Comparison of ENCODE assay signal across 1 cellular context in the genomic region with DNA sequence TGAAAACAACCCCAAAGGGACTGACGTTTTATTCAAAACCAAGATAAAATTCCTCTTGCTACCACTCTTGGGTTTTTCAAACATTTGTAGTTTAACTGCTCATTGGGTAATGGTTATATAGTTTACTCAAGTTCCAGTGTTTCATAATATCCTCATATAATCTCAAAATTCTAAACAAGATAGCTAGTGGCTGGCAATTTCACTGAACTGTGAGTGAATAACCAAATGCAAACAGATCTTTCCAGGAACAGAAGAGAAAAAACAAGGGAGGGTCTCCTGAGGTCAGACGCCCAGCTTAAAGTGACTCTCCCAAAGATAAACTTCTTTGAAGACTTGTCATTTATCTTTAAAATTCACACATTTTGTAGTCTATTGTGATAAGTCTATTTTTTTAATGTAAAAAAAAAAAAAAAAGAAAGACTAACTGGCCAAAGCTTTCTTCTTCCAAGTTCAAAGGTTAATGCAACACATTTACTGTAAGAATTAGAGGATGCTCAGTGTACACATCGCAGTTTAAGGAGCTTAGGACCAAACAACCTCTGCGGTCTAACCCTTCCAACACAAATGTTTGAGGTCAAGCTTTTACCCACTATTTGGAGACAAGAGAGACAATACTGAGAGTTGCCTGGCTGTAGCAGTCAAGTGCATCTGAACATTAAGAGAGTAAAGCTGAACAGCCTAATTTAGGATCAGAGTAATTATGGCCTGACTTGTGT.
TF ChIP-seq lines count a peak whose summit lies in the region.

No MANE protein-coding gene starts in this region.

TF ChIP-seq in HepG2, 621 proteins besides CTCF, POLR2A, EP300 and RAD21 (continued from another document and continues in another):
- TF ChIP-seq, protein P1, sequence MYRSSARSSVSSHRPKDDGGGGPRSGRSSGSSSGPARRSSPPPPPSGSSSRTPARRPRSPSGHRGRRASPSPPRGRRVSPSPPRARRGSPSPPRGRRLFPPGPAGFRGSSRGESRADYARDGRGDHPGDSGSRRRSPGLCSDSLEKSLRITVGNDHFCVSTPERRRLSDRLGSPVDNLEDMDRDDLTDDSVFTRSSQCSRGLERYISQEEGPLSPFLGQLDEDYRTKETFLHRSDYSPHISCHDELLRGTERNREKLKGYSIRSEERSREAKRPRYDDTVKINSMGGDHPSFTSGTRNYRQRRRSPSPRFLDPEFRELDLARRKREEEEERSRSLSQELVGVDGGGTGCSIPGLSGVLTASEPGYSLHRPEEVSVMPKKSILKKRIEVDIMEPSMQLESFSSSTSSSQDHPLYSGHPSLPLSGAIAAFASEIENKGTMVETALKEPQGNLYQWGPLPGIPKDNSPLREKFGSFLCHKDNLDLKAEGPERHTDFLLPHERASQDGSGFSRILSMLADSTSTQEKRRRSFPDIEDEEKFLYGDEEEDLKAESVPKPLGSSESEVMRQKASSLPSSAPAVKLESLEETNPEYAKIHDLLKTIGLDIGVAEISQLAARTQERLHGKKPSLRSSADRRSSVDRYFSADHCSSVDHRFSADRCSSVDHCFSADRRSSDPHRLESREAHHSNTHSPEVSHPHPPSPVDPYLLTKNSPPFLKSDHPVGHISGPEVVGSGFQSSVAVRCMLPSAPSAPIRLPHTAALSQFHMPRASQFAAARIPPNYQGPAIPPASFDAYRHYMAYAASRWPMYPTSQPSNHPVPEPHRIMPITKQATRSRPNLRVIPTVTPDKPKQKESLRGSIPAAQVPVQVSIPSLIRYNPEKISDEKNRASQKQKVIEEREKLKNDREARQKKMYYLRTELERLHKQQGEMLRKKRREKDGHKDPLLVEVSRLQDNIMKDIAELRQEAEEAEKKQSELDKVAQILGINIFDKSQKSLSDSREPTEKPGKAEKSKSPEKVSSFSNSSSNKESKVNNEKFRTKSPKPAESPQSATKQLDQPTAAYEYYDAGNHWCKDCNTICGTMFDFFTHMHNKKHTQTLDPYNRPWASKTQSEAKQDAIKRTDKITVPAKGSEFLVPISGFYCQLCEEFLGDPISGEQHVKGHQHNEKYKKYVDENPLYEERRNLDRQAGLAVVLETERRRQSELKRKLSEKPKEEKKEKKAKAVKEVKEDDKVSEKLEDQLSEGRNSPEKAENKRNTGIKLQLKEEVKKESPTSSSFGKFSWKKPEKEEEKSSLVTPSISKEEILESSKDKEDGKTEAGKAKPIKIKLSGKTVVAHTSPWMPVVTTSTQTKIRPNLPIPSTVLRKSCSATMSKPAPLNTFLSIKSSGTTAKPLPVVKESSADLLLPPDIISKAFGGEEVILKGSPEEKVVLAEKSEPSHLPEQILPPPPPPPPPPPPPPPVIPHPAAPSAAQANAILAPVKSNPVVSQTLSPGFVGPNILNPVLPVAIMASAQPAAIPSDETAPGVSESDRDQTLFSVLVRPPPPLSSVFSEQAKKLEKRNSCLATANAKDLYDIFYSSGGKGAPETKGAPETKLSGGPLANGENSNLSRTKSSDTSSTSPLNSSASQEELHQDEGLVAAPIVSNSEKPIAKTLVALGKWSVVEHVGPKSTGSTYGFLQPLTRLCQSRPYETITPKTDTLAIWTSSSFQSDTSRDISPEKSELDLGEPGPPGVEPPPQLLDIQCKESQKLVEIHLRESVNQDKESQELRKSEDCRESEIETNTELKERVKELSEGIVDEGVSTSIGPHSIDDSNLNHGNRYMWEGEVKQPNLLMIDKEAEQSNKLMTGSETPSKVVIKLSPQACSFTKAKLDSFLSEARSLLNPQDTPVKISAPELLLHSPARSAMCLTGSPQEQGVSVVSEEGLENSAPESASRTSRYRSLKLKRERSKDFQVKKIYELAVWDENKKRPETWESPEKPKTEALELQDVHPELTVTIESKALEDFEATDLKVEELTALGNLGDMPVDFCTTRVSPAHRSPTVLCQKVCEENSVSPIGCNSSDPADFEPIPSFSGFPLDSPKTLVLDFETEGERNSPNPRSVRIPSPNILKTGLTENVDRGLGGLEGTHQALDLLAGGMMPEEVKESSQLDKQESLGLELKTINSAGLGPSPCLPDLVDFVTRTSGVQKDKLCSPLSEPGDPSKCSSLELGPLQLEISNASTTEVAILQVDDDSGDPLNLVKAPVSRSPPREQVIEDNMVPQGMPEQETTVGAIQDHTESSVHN (CRISPR knock-in tag; IDR thresholded peaks at IDR 0.05): no peak
- TF ChIP-seq KLF13 (CRISPR knock-in tag; IDR thresholded peaks at IDR 0.05): no peak
- TF ChIP-seq ISL2 (CRISPR knock-in tag; IDR thresholded peaks at IDR 0.05): peak; percentile 79; the same call in 1 of the 2 replicates
- TF ChIP-seq, protein P2, sequence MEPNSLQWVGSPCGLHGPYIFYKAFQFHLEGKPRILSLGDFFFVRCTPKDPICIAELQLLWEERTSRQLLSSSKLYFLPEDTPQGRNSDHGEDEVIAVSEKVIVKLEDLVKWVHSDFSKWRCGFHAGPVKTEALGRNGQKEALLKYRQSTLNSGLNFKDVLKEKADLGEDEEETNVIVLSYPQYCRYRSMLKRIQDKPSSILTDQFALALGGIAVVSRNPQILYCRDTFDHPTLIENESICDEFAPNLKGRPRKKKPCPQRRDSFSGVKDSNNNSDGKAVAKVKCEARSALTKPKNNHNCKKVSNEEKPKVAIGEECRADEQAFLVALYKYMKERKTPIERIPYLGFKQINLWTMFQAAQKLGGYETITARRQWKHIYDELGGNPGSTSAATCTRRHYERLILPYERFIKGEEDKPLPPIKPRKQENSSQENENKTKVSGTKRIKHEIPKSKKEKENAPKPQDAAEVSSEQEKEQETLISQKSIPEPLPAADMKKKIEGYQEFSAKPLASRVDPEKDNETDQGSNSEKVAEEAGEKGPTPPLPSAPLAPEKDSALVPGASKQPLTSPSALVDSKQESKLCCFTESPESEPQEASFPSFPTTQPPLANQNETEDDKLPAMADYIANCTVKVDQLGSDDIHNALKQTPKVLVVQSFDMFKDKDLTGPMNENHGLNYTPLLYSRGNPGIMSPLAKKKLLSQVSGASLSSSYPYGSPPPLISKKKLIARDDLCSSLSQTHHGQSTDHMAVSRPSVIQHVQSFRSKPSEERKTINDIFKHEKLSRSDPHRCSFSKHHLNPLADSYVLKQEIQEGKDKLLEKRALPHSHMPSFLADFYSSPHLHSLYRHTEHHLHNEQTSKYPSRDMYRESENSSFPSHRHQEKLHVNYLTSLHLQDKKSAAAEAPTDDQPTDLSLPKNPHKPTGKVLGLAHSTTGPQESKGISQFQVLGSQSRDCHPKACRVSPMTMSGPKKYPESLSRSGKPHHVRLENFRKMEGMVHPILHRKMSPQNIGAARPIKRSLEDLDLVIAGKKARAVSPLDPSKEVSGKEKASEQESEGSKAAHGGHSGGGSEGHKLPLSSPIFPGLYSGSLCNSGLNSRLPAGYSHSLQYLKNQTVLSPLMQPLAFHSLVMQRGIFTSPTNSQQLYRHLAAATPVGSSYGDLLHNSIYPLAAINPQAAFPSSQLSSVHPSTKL (CRISPR knock-in tag; IDR thresholded peaks at IDR 0.05): peak; percentile 87
- TF ChIP-seq ZNF12 (CRISPR knock-in tag; IDR thresholded peaks at IDR 0.05): no peak
- TF ChIP-seq RORA (CRISPR knock-in tag; IDR thresholded peaks at IDR 0.05): no peak
- TF ChIP-seq ZZZ3 (CRISPR knock-in tag; IDR thresholded peaks at IDR 0.05; ENCODE audit: borderline replicate concordance): no peak
- 0 out of 2 replicates have a peak, but pooled peaks have one; percentile 27 for TF ChIP-seq PHF21A (CRISPR knock-in tag; IDR thresholded peaks at IDR 0.05)
- TF ChIP-seq ATF1 (CRISPR knock-in tag; IDR thresholded peaks at IDR 0.05): peak; percentile 25; the same call in 1 of the 2 replicates
- TF ChIP-seq, protein P3, sequence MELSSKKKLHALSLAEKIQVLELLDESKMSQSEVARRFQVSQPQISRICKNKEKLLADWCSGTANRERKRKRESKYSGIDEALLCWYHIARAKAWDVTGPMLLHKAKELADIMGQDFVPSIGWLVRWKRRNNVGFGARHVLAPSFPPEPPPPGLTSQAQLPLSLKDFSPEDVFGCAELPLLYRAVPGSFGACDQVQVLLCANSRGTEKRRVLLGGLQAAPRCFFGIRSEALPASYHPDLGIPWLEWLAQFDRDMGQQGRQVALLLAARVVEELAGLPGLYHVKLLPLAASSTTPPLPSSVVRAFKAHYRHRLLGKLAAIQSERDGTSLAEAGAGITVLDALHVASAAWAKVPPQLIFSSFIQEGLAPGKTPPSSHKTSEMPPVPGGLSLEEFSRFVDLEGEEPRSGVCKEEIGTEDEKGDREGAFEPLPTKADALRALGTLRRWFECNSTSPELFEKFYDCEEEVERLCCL (CRISPR knock-in tag; IDR thresholded peaks at IDR 0.05; ENCODE audit: borderline replicate concordance): no peak
- TF ChIP-seq ZNF33A (CRISPR knock-in tag; IDR thresholded peaks at IDR 0.05; ENCODE audit: borderline replicate concordance): peak; percentile 37; the same call in 1 of the 2 replicates
- no peak for TF ChIP-seq HOXA7 (CRISPR knock-in tag; IDR thresholded peaks at IDR 0.05)
- peak; percentile 39; the same call in 1 of the 2 replicates for TF ChIP-seq SAP130 (CRISPR knock-in tag; IDR thresholded peaks at IDR 0.05; ENCODE audit: low read depth)
- TF ChIP-seq GZF1 (CRISPR knock-in tag; IDR thresholded peaks at IDR 0.05): no peak
- no peak for TF ChIP-seq ZNF652 (CRISPR knock-in tag; IDR thresholded peaks at IDR 0.05; ENCODE audit: borderline replicate concordance, low read depth)
- TF ChIP-seq, protein P4, sequence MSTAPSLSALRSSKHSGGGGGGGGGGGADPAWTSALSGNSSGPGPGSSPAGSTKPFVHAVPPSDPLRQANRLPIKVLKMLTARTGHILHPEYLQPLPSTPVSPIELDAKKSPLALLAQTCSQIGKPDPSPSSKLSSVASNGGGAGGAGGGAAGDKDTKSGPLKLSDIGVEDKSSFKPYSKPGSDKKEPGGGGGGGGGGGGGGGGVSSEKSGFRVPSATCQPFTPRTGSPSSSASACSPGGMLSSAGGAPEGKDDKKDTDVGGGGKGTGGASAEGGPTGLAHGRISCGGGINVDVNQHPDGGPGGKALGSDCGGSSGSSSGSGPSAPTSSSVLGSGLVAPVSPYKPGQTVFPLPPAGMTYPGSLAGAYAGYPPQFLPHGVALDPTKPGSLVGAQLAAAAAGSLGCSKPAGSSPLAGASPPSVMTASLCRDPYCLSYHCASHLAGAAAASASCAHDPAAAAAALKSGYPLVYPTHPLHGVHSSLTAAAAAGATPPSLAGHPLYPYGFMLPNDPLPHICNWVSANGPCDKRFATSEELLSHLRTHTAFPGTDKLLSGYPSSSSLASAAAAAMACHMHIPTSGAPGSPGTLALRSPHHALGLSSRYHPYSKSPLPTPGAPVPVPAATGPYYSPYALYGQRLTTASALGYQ (CRISPR knock-in tag; IDR thresholded peaks at IDR 0.05): peak; percentile 58
- peak; percentile 41; the same call in 1 of the 2 replicates for TF ChIP-seq MIER3 (CRISPR knock-in tag; IDR thresholded peaks at IDR 0.05; ENCODE audit: borderline replicate concordance)
- TF ChIP-seq, protein P5, sequence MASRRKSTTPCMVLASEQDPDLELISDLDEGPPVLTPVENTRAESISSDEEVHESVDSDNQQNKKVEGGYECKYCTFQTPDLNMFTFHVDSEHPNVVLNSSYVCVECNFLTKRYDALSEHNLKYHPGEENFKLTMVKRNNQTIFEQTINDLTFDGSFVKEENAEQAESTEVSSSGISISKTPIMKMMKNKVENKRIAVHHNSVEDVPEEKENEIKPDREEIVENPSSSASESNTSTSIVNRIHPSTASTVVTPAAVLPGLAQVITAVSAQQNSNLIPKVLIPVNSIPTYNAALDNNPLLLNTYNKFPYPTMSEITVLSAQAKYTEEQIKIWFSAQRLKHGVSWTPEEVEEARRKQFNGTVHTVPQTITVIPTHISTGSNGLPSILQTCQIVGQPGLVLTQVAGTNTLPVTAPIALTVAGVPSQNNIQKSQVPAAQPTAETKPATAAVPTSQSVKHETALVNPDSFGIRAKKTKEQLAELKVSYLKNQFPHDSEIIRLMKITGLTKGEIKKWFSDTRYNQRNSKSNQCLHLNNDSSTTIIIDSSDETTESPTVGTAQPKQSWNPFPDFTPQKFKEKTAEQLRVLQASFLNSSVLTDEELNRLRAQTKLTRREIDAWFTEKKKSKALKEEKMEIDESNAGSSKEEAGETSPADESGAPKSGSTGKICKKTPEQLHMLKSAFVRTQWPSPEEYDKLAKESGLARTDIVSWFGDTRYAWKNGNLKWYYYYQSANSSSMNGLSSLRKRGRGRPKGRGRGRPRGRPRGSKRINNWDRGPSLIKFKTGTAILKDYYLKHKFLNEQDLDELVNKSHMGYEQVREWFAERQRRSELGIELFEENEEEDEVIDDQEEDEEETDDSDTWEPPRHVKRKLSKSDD (CRISPR knock-in tag; IDR thresholded peaks at IDR 0.05; ENCODE audit: low read depth): no peak
- TF ChIP-seq ZNF451 (CRISPR knock-in tag; IDR thresholded peaks at IDR 0.05): no peak
- TF ChIP-seq RELA (CRISPR knock-in tag; IDR thresholded peaks at IDR 0.05): no peak
- TF ChIP-seq TBX2 (CRISPR knock-in tag; IDR thresholded peaks at IDR 0.05; ENCODE audit: borderline replicate concordance): peak; percentile 65
- no peak for TF ChIP-seq POLR2AphosphoS2 (IDR thresholded peaks at IDR 0.05; ENCODE audit: low read depth, low read length)
- no peak for TF ChIP-seq ELF3 (CRISPR knock-in tag; IDR thresholded peaks at IDR 0.05)
- peak; percentile 83 for TF ChIP-seq GATAD2A (CRISPR knock-in tag; IDR thresholded peaks at IDR 0.05)
- no peak for TF ChIP-seq ZNF552 (CRISPR knock-in tag; IDR thresholded peaks at IDR 0.05; ENCODE audit: borderline replicate concordance)
- TF ChIP-seq ZNF772 (CRISPR knock-in tag; IDR thresholded peaks at IDR 0.05): no peak
- no peak for TF ChIP-seq SRY (CRISPR knock-in tag; IDR thresholded peaks at IDR 0.05)
- TF ChIP-seq, protein P6, sequence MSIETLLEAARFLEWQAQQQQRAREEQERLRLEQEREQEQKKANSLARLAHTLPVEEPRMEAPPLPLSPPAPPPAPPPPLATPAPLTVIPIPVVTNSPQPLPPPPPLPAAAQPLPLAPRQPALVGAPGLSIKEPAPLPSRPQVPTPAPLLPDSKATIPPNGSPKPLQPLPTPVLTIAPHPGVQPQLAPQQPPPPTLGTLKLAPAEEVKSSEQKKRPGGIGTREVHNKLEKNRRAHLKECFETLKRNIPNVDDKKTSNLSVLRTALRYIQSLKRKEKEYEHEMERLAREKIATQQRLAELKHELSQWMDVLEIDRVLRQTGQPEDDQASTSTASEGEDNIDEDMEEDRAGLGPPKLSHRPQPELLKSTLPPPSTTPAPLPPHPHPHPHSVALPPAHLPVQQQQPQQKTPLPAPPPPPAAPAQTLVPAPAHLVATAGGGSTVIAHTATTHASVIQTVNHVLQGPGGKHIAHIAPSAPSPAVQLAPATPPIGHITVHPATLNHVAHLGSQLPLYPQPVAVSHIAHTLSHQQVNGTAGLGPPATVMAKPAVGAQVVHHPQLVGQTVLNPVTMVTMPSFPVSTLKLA (IDR thresholded peaks at IDR 0.05): no peak
- TF ChIP-seq CBX1 (IDR thresholded peaks at IDR 0.05; ENCODE audit: low read depth): no peak
- peak; percentile 53; the same call in 1 of the 2 replicates for TF ChIP-seq HHEX (CRISPR knock-in tag; IDR thresholded peaks at IDR 0.05)
- TF ChIP-seq NR1H2 (CRISPR knock-in tag; IDR thresholded peaks at IDR 0.05; ENCODE audit: borderline replicate concordance, low read depth): no peak
- no peak for TF ChIP-seq ONECUT2 (CRISPR knock-in tag; IDR thresholded peaks at IDR 0.05)
- TF ChIP-seq, protein P7, sequence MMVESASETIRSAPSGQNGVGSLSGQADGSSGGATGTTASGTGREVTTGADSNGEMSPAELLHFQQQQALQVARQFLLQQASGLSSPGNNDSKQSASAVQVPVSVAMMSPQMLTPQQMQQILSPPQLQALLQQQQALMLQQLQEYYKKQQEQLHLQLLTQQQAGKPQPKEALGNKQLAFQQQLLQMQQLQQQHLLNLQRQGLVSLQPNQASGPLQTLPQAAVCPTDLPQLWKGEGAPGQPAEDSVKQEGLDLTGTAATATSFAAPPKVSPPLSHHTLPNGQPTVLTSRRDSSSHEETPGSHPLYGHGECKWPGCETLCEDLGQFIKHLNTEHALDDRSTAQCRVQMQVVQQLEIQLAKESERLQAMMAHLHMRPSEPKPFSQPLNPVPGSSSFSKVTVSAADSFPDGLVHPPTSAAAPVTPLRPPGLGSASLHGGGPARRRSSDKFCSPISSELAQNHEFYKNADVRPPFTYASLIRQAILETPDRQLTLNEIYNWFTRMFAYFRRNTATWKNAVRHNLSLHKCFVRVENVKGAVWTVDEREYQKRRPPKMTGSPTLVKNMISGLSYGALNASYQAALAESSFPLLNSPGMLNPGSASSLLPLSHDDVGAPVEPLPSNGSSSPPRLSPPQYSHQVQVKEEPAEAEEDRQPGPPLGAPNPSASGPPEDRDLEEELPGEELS (CRISPR knock-in tag; IDR thresholded peaks at IDR 0.05): peak; percentile 31
- TF ChIP-seq GABPB1 (CRISPR knock-in tag; IDR thresholded peaks at IDR 0.05): no peak
